8 cellular contexts compared by ENCODE assay signal in genomic region chr3:52685705-52686691, GRCh38. TPM values are rescaled to one million over a fixed set of nuclear protein-coding genes. Genes with fewer than 3 reads are reported as not detected.
A peak's percentile ranks its signal among the peaks of the same experiment; 100 is the strongest.
DNase-seq lines count a peak whose midpoint lies in the region; ATAC-seq and TF ChIP-seq lines count a peak whose summit lies in the region.

A gene with protein sequence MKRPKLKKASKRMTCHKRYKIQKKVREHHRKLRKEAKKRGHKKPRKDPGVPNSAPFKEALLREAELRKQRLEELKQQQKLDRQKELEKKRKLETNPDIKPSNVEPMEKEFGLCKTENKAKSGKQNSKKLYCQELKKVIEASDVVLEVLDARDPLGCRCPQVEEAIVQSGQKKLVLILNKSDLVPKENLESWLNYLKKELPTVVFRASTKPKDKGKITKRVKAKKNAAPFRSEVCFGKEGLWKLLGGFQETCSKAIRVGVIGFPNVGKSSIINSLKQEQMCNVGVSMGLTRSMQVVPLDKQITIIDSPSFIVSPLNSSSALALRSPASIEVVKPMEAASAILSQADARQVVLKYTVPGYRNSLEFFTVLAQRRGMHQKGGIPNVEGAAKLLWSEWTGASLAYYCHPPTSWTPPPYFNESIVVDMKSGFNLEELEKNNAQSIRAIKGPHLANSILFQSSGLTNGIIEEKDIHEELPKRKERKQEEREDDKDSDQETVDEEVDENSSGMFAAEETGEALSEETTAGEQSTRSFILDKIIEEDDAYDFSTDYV (plus strand): TSS chr3:52686032. CDS start chr3:52686093, 61 bp downstream.
Gene PBRM1 (minus strand): TSS chr3:52685913.

- peaks cover 13% of the 10 kb centered on the region for H3K36me3 ChIP-seq in smooth muscle cell (ENCODE audit: low read depth)

- POLR2A ChIA-PET in AG04450 (lab: Yijun Ruan, JAX) (interaction anchor here (0.5 to 1.2 kb wide), 5 partner anchors 11 to 343 kb away, joined by 3 to 4 read pairs (median 4); partner anchors contain the start of genes GLT8D1, SPCS1 and UQCC5), activated B cell treated with CpG ODN at 0.5 μM for 24 hours (lab: Charles Lee) (interaction anchor here (1.0 to 4.1 kb wide), 6 partner anchors 10 to 357 kb away, joined by 3 to 26 read pairs (median 4); partner anchors contain the start of genes GLT8D1, NEK4, SPCS1 and UQCC5)

- ATAC-seq in GM18870 (IDR thresholded peaks at IDR 0.05; ENCODE audit: unreplicated experiment) (peak; percentile 63), HG03108 (IDR thresholded peaks at IDR 0.05; ENCODE audit: unreplicated experiment) (peak; percentile 58), activated B cell treated with CpG ODN at 0.5 μM for 24 hours (ENCODE audit: low read depth) (peak; percentile 89)

- H3K9ac ChIP-seq in smooth muscle cell (ENCODE audit: low read depth) = peak within 1 kb of the TSS; percentile 94

- DNase-seq in AG04450 (ENCODE audit: low read depth, low spot score) (peak; percentile 85), NCI-H345 (lab: John Stamatoyannopoulos, UW) (peak; percentile 88), activated B cell treated with CpG ODN at 0.5 μM for 24 hours (peak; percentile 92), cardiac fibroblast (ENCODE audit: low read depth in 2 of 2) (peak; percentile 95 to 97), iPS-NIHi7 (ENCODE audit: extremely low spot score) (peak; percentile 95), smooth muscle cell (lab: John Stamatoyannopoulos, UW; ENCODE audit: unreplicated experiment) (peak; percentile 79)

- no peaks in the 10 kb centered on the region for H3K9me3 ChIP-seq in AG04450 (ENCODE audit: control insufficient read depth, insufficient read depth, low read length)
- H3K9me3 ChIP-seq in smooth muscle cell (replicated peaks; ENCODE audit: low read depth) = no peaks in the 10 kb centered on the region

- WGBS in smooth muscle cell (ENCODE audit: low lambda C conversion rate) = under 1% methylated on average over 81 of the region's 82 CpGs

- peak within 1 kb of the TSS; percentile 97 for H3K4me2 ChIP-seq in smooth muscle cell

- H3K4me1 Mint-ChIP-seq in activated B cell treated with CpG ODN at 0.5 μM for 24 hours = peaks cover 53% of the 10 kb centered on the region

- intact Hi-C loops in activated B cell treated with CpG ODN at 0.5 μM for 24 hours (cut with micrococcal nuclease) = loop anchor here (1.0 to 5.0 kb wide), 8 partner anchors 8 to 1184 kb away; partner anchors contain the start of genes DCAF1, GLT8D1, GLYCTK and RPL29

- no peaks in the 10 kb centered on the region for H3K27me3 Mint-ChIP-seq in activated B cell treated with CpG ODN at 0.5 μM for 24 hours

- H3K27me3 ChIP-seq in AG04450 (ENCODE audit: control insufficient read depth, insufficient read depth, low read length) (no peaks in the 10 kb centered on the region), smooth muscle cell (ENCODE audit: low read depth) (no peaks in the 10 kb centered on the region)

- H2AFZ ChIP-seq in smooth muscle cell (ENCODE audit: low read depth) = peak within 1 kb of the TSS; percentile 61

- H3K27ac ChIP-seq in AG04450 (ENCODE audit: low read depth, low read length) (peak within 1 kb of the TSS; percentile 81), smooth muscle cell (ENCODE audit: low read depth) (peak within 1 kb of the TSS; percentile 96)

- TF ChIP-seq CTCF in AG04450 (IDR thresholded peaks at IDR 0.05; ENCODE audit: low read depth, low read length) = no peak
- TF ChIP-seq CTCF in activated B cell treated with CpG ODN at 0.5 μM for 24 hours (IDR thresholded peaks at IDR 0.05) = no peak
- no peak for TF ChIP-seq CTCF in cardiac fibroblast (IDR thresholded peaks at IDR 0.05; ENCODE audit: low read depth, low read length)
- TF ChIP-seq CTCF in smooth muscle cell (IDR thresholded peaks at IDR 0.05; ENCODE audit: borderline replicate concordance, insufficient read depth, poor library complexity, severe bottlenecking) = no peak

- H3F3A ChIP-seq in smooth muscle cell (ENCODE audit: low read depth) = peaks cover 24% of the 10 kb centered on the region

- H3K36me3 Mint-ChIP-seq in activated B cell treated with CpG ODN at 0.5 μM for 24 hours (ENCODE audit: low read depth) = peaks cover 66% of the 10 kb centered on the region

- H3K4me1 ChIP-seq in smooth muscle cell (ENCODE audit: low read depth) = peaks cover 24% of the 10 kb centered on the region

- peaks cover 17% of the 10 kb centered on the region for H4K20me1 ChIP-seq in smooth muscle cell (ENCODE audit: low read depth)

- H3K4me3 ChIP-seq in AG04450 (ENCODE audit: low read depth, low read length) (peak within 1 kb of the TSS; percentile 99), cardiac fibroblast (replicated peaks in 1 of 2; ENCODE audit: low read depth in 2 of 2, low read length in 2 of 2) (peak within 1 kb of the TSS; percentile 83 to 88), smooth muscle cell (peak within 1 kb of the TSS; percentile 99)

- CTCF ChIA-PET in AG04450 (lab: Charles Lee) = no interaction called here
- CTCF ChIA-PET in activated B cell treated with CpG ODN at 0.5 μM for 24 hours (lab: Charles Lee) = no interaction called here

- peak within 1 kb of the TSS; percentile 96 for H3K4me3 Mint-ChIP-seq in activated B cell treated with CpG ODN at 0.5 μM for 24 hours

- H3K9me3 Mint-ChIP-seq in activated B cell treated with CpG ODN at 0.5 μM for 24 hours = no peaks in the 10 kb centered on the region

- peaks cover 84% of the 10 kb centered on the region for H3K79me2 ChIP-seq in smooth muscle cell (ENCODE audit: low read depth)

- peak within 1 kb of the TSS; percentile 95 for H3K27ac Mint-ChIP-seq in activated B cell treated with CpG ODN at 0.5 μM for 24 hours

RNA-seq across cellular contexts. Expression of the first gene that starts in this region (rescaled TPM):
- polyA plus RNA-seq in AG04450 (2011; rRNA removed) = 71.6 and 81.7 TPM in 2 replicates
- 33.2 and 55.9 TPM in 2 replicates for polyA minus RNA-seq in AG04450 (2011; rRNA and poly(A)+ RNA removed)
- total RNA-seq in activated B cell treated with CpG ODN at 0.5 μM for 24 hours = 137 and 145 TPM in 2 replicates
- 131 and 146 TPM in 2 replicates for total RNA-seq in smooth muscle cell
- 89.4 and 106 TPM in 2 replicates for polyA plus RNA-seq in smooth muscle cell

RNA-seq across cellular contexts. Expression of gene PBRM1, which starts in this region (rescaled TPM):
- polyA plus RNA-seq in AG04450 (2011; rRNA removed) (31.3 and 40.6 TPM in 2 replicates), smooth muscle cell (27.6 and 28.9 TPM in 2 replicates)
- 62.7 and 83.1 TPM in 2 replicates for polyA minus RNA-seq in AG04450 (2011; rRNA and poly(A)+ RNA removed)
- total RNA-seq in activated B cell treated with CpG ODN at 0.5 μM for 24 hours (60.0 and 62.1 TPM in 2 replicates), smooth muscle cell (56.4 and 62.8 TPM in 2 replicates)

Comparison
In these comparisons a context has a peak if more than half of its experiments do, and no peak if none do; other contexts are left out.
1. Peak in every context shown above with its lines: DNase-seq, ATAC-seq, H3K4me3 ChIP-seq and H3K27ac ChIP-seq.